ENCODE assay signal across 8 cellular contexts in genomic region chr16:3074860-3075545, GRCh38. TPM values are rescaled to one million over a fixed set of nuclear protein-coding genes. Genes with fewer than 3 reads are reported as not detected.
A peak's percentile ranks its signal among the peaks of the same experiment; 100 is the strongest.
DNase-seq lines count a peak whose midpoint lies in the region; ATAC-seq and TF ChIP-seq lines count a peak whose summit lies in the region.

No MANE protein-coding gene starts in this region.

- no peaks in the 10 kb centered on the region for H3K9me3 ChIP-seq in left lung

- ATAC-seq in GM18907 (IDR thresholded peaks at IDR 0.05; ENCODE audit: unreplicated experiment) (peak; percentile 72), HG03457 (IDR thresholded peaks at IDR 0.05; ENCODE audit: unreplicated experiment) (peak; percentile 65), left lung (peak; percentile 55)

- intact Hi-C loops in left lung (cut with DNase I) = no loop called here

- H3K27ac ChIP-seq in left lung (peak overlapping the region in 1 of 2 donors; percentile 61), caudate nucleus (ENCODE audit: low read depth, low read length) (no peak overlapping the region)

- peaks cover 39% of the 10 kb centered on the region for H3K36me3 Mint-ChIP-seq in activated CD4-positive, alpha-beta memory T cell treated with anti-CD3 and anti-CD28 coated beads, Interleukin-2, amount 10 ng/mL, durations not matched to agents 7 days and 5 days (ENCODE audit: low read depth)

- H3K4me3 Mint-ChIP-seq in activated CD4-positive, alpha-beta memory T cell treated with anti-CD3 and anti-CD28 coated beads, Interleukin-2, amount 10 ng/mL, durations not matched to agents 7 days and 5 days = peak overlapping the region; percentile 77

- H3K4me1 ChIP-seq in left lung = peaks cover 0 to 21% of the 10 kb centered on the region in 2 donors

- H3K36me3 ChIP-seq in left lung = peaks cover 0 to 3% of the 10 kb centered on the region in 2 donors

- no peaks in the 10 kb centered on the region for H3K27me3 ChIP-seq in left lung

- CTCF ChIA-PET in activated CD4-positive, alpha-beta memory T cell treated with anti-CD3 and anti-CD28 coated beads, Interleukin-2, amount 10 ng/mL, durations not matched to agents 7 days and 5 days (lab: Charles Lee) = interaction anchor here (0.6 to 6.2 kb wide), 18 partner anchors 9 to 109 kb away, joined by 3 to 62 read pairs (median 4); partner anchors contain the start of genes IL32, ZNF213 and ZSCAN10

- peak; percentile 94 for DNase-seq in activated CD4-positive, alpha-beta memory T cell treated with anti-CD3 and anti-CD28 coated beads, Interleukin-2, amount 10 ng/mL, durations not matched to agents 7 days and 5 days
- DNase-seq in left lung (peak in 1 of 2 donors; percentile 83), foreskin fibroblast (no peak), caudate nucleus (lab: John Stamatoyannopoulos, UW) (no peak), G401 (ENCODE audit: low spot score) (no peak), ACHN (no peak)

- H3K27me3 Mint-ChIP-seq in activated CD4-positive, alpha-beta memory T cell treated with anti-CD3 and anti-CD28 coated beads, Interleukin-2, amount 10 ng/mL, durations not matched to agents 7 days and 5 days = no peaks in the 10 kb centered on the region

- H3K4me1 Mint-ChIP-seq in activated CD4-positive, alpha-beta memory T cell treated with anti-CD3 and anti-CD28 coated beads, Interleukin-2, amount 10 ng/mL, durations not matched to agents 7 days and 5 days = peaks cover 88% of the 10 kb centered on the region

- TF ChIP-seq CTCF in left lung (IDR thresholded peaks at IDR 0.05) (no peak), foreskin fibroblast (IDR thresholded peaks at IDR 0.05; ENCODE audit: low read depth, low read length) (no peak)

- H3K4me3 ChIP-seq in left lung (no peak overlapping the region), foreskin fibroblast (ENCODE audit: low read depth in 1 of 2, low read length in 2 of 2) (no peak overlapping the region)

- peaks cover 9% of the 10 kb centered on the region for H3K9me3 Mint-ChIP-seq in activated CD4-positive, alpha-beta memory T cell treated with anti-CD3 and anti-CD28 coated beads, Interleukin-2, amount 10 ng/mL, durations not matched to agents 7 days and 5 days

- peak overlapping the region; percentile 100 for H3K27ac Mint-ChIP-seq in activated CD4-positive, alpha-beta memory T cell treated with anti-CD3 and anti-CD28 coated beads, Interleukin-2, amount 10 ng/mL, durations not matched to agents 7 days and 5 days

- in situ Hi-C loops in G401 (cut with HindIII; ENCODE audit: low sequenced_read_pairs) (no loop called here), ACHN (cut with HindIII; ENCODE audit: low pct_ligation_motif_present, low pct_unique_long_range_greater_than_20kb, low sequenced_read_pairs) (no loop called here)

- POLR2A ChIA-PET in activated CD4-positive, alpha-beta memory T cell treated with anti-CD3 and anti-CD28 coated beads, Interleukin-2, amount 10 ng/mL, durations not matched to agents 7 days and 5 days (lab: Charles Lee) = interaction anchor here (0.6 to 6.7 kb wide), 25 partner anchors 10 to 324 kb away, joined by 3 to 187 read pairs (median 5); partner anchors contain the start of genes IL32, MMP25, ZNF213 and ZNF263

RNA-seq across cellular contexts. Expression of gene IL32, which starts 9.6 kb away (rescaled TPM):
- total RNA-seq in activated CD4-positive, alpha-beta memory T cell treated with anti-CD3 and anti-CD28 coated beads, Interleukin-2, amount 10 ng/mL, durations not matched to agents 7 days and 5 days = 1,000 to 10,000 TPM; 4,131 to 4,213 TPM
- total RNA-seq in left lung = 100 to 1,000 TPM; 132 to 310 TPM
- 17.4 and 22.8 TPM in 2 replicates for total RNA-seq in G401 (2014; rRNA removed; shearing (Covaris generic))

RNA-seq across cellular contexts. Expression of gene ZSCAN10, which starts 24.1 kb away (rescaled TPM):
- total RNA-seq in activated CD4-positive, alpha-beta memory T cell treated with anti-CD3 and anti-CD28 coated beads, Interleukin-2, amount 10 ng/mL, durations not matched to agents 7 days and 5 days = under 1 TPM in 1 of 2 experiments, not detected in 1; 0.15 TPM
- total RNA-seq in left lung = not detected
- 11.2 and 17.3 TPM in 2 replicates for total RNA-seq in G401 (2014; rRNA removed; shearing (Covaris generic))

RNA-seq across cellular contexts. Expression of gene MMP25, which starts 28.6 kb away (rescaled TPM):
- total RNA-seq in activated CD4-positive, alpha-beta memory T cell treated with anti-CD3 and anti-CD28 coated beads, Interleukin-2, amount 10 ng/mL, durations not matched to agents 7 days and 5 days = 100 to 1,000 TPM; 112 to 117 TPM
- 10 to 100 TPM in 1 of 2 donors, 1 to 10 TPM in 1; 2.4 to 91.9 TPM for total RNA-seq in left lung
- total RNA-seq in G401 (2014; rRNA removed; shearing (Covaris generic)) = 0.95 and 2.9 TPM in 2 replicates

RNA-seq across cellular contexts. Expression of gene ZNF205, which starts 37.4 kb away (rescaled TPM):
- total RNA-seq in activated CD4-positive, alpha-beta memory T cell treated with anti-CD3 and anti-CD28 coated beads, Interleukin-2, amount 10 ng/mL, durations not matched to agents 7 days and 5 days = not detected
- total RNA-seq in left lung = 10 to 100 TPM in 1 of 2 donors, 1 to 10 TPM in 1; 9.7 to 11.8 TPM
- 21.3 and 27.6 TPM in 2 replicates for total RNA-seq in G401 (2014; rRNA removed; shearing (Covaris generic))

RNA-seq across cellular contexts. Expression of gene BICDL2, which starts 38.3 kb away (rescaled TPM):
- total RNA-seq in activated CD4-positive, alpha-beta memory T cell treated with anti-CD3 and anti-CD28 coated beads, Interleukin-2, amount 10 ng/mL, durations not matched to agents 7 days and 5 days = 1 to 10 TPM; 1.4 to 1.9 TPM
- 10 to 100 TPM; 10.8 to 18.1 TPM for total RNA-seq in left lung
- total RNA-seq in G401 (2014; rRNA removed; shearing (Covaris generic)) = 1.1 and 1.2 TPM in 2 replicates

Comparison
In these comparisons a context has a peak if more than half of its experiments do, and no peak if none do; other contexts are left out.
1. RNA of gene IL32, which starts 9.6 kb away (total RNA-seq): 4,131 to 4,213 TPM in activated CD4-positive, alpha-beta memory T cell treated with anti-CD3 and anti-CD28 coated beads, Interleukin-2, amount 10 ng/mL, durations not matched to agents 7 days and 5 days; 132 to 310 TPM in left lung and 17.4 to 22.8 TPM in G401; every median in the first group is over 10 times any median in the second.
2. RNA of gene ZSCAN10, which starts 24.1 kb away (total RNA-seq): 11.2 to 17.3 TPM in G401; 0.15 TPM in activated CD4-positive, alpha-beta memory T cell treated with anti-CD3 and anti-CD28 coated beads, Interleukin-2, amount 10 ng/mL, durations not matched to agents 7 days and 5 days and not detected in left lung; every median in the first group is over 10 times any median in the second.
3. Peak in every context shown above with its lines, with median percentiles within 50 percentile points of each other: ATAC-seq.